ENCODE assay signal across 1 cellular context in genomic region chr7:87345166-87345927, GRCh38.
TF ChIP-seq lines count a peak whose summit lies in the region.

A gene with protein sequence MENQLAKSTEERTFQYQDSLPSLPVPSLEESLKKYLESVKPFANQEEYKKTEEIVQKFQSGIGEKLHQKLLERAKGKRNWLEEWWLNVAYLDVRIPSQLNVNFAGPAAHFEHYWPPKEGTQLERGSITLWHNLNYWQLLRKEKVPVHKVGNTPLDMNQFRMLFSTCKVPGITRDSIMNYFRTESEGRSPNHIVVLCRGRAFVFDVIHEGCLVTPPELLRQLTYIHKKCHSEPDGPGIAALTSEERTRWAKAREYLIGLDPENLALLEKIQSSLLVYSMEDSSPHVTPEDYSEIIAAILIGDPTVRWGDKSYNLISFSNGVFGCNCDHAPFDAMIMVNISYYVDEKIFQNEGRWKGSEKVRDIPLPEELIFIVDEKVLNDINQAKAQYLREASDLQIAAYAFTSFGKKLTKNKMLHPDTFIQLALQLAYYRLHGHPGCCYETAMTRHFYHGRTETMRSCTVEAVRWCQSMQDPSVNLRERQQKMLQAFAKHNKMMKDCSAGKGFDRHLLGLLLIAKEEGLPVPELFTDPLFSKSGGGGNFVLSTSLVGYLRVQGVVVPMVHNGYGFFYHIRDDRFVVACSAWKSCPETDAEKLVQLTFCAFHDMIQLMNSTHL (plus strand): TSS chr7:87345664. CDS start chr7:87349069, 3,405 bp downstream.

TF ChIP-seq in H1, 55 proteins besides CTCF, POLR2A, EP300 and RAD21:
- peak; percentile 28; the same call in 1 of the 2 replicates for TF ChIP-seq SP2 (IDR thresholded peaks at IDR 0.05; ENCODE audit: low read length)
- TF ChIP-seq GABPA (IDR thresholded peaks at IDR 0.05; ENCODE audit: borderline replicate concordance, insufficient read depth, low read length), result no peak
- no peak for TF ChIP-seq EZH2 (IDR thresholded peaks at IDR 0.05; ENCODE audit: low read depth, low read length, severe bottlenecking)
- TF ChIP-seq KDM5A (IDR thresholded peaks at IDR 0.05; ENCODE audit: low read length), result no peak
- TF ChIP-seq BRCA1 (IDR thresholded peaks at IDR 0.05; ENCODE audit: low read depth, low read length), result no peak
- no peak for TF ChIP-seq JUN (IDR thresholded peaks at IDR 0.05; ENCODE audit: low read depth, low read length)
- TF ChIP-seq EGR1 (IDR thresholded peaks at IDR 0.05; ENCODE audit: borderline replicate concordance, low read depth, low read length), result no peak; the same call in 1 of the 2 replicates
- TF ChIP-seq TBP (IDR thresholded peaks at IDR 0.05; ENCODE audit: low read depth, low read length), result peak; percentile 75; the same call in 1 of the 2 replicates
- no peak for TF ChIP-seq GTF2F1 (IDR thresholded peaks at IDR 0.05; ENCODE audit: borderline replicate concordance, low read depth, low read length)
- peak; percentile 95 for TF ChIP-seq ASH2L (IDR thresholded peaks at IDR 0.05; ENCODE audit: low read length)
- no peak for TF ChIP-seq SIRT6 (IDR thresholded peaks at IDR 0.05; ENCODE audit: low read length)
- no peak for TF ChIP-seq RNF2 (IDR thresholded peaks at IDR 0.05; ENCODE audit: borderline replicate concordance, low read depth, low read length, missing control alignments, poor library complexity, severe bottlenecking)
- TF ChIP-seq, protein P1, sequence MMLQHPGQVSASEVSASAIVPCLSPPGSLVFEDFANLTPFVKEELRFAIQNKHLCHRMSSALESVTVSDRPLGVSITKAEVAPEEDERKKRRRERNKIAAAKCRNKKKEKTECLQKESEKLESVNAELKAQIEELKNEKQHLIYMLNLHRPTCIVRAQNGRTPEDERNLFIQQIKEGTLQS (IDR thresholded peaks at IDR 0.05; ENCODE audit: insufficient read depth, low read depth, low read length), result no peak
- TF ChIP-seq CBX8 (IDR thresholded peaks at IDR 0.05; ENCODE audit: borderline replicate concordance, low read depth, low read length), result no peak
- TF ChIP-seq BACH1 (IDR thresholded peaks at IDR 0.05; ENCODE audit: low read length), result peak; percentile 76
- TF ChIP-seq JUND (IDR thresholded peaks at IDR 0.05; ENCODE audit: low read length), result no peak
- TF ChIP-seq CHD1 (IDR thresholded peaks at IDR 0.05; ENCODE audit: low read depth, low read length), result no peak
- no peak for TF ChIP-seq SIX5 (IDR thresholded peaks at IDR 0.05; ENCODE audit: low read depth, low read length)
- TF ChIP-seq CHD2 (IDR thresholded peaks at IDR 0.05; ENCODE audit: low read length), result peak; percentile 54; the same call in 1 of the 2 replicates
- TF ChIP-seq POU5F1 (IDR thresholded peaks at IDR 0.05; ENCODE audit: low read depth, low read length), result no peak
- TF ChIP-seq CEBPB (IDR thresholded peaks at IDR 0.05; ENCODE audit: low read depth, low read length), result no peak
- no peak; the same call in 1 of the 2 replicates for TF ChIP-seq SP4 (IDR thresholded peaks at IDR 0.05; ENCODE audit: low read length)
- no peak for TF ChIP-seq MAFK (IDR thresholded peaks at IDR 0.05; ENCODE audit: low read depth, low read length)
- no peak for TF ChIP-seq SUZ12 (IDR thresholded peaks at IDR 0.05; ENCODE audit: low read length)
- TF ChIP-seq PHF8 (conservative IDR thresholded peaks at IDR 0.05; ENCODE audit: low read depth, low read length), result no peak
- peak; percentile 37 to 59; a peak in 2 of 4 replicates for TF ChIP-seq HDAC2 (IDR thresholded peaks at IDR 0.05; ENCODE audit: borderline replicate concordance in 1 of 2, low read depth in 2 of 2, low read length in 2 of 2)
- peak; percentile 24 for TF ChIP-seq TAF7 (optimal IDR thresholded peaks at IDR 0.05; ENCODE audit: borderline replicate concordance, low read depth, low read length)
- TF ChIP-seq NRF1 (IDR thresholded peaks at IDR 0.05; ENCODE audit: low read depth, low read length), result no peak
- TF ChIP-seq CREB1 (IDR thresholded peaks at IDR 0.05), result no peak; the same call in 1 of the 2 replicates
- peak; percentile 79 for TF ChIP-seq E2F6 (IDR thresholded peaks at IDR 0.05)
- no peak for TF ChIP-seq FOSL1 (IDR thresholded peaks at IDR 0.05; ENCODE audit: insufficient read depth, low read depth, low read length)
- TF ChIP-seq KDM4A (IDR thresholded peaks at IDR 0.05; ENCODE audit: low read depth, low read length, severe bottlenecking), result peak; percentile 85
- TF ChIP-seq SP1 (IDR thresholded peaks at IDR 0.05; ENCODE audit: low read depth, low read length), result peak; percentile 73; the same call in 1 of the 2 replicates
- TF ChIP-seq BCL11A (IDR thresholded peaks at IDR 0.05; ENCODE audit: low read depth in 2 of 2, low read length in 2 of 2), result no peak
- TF ChIP-seq KDM1A (IDR thresholded peaks at IDR 0.05; ENCODE audit: borderline replicate concordance, low read length), result no peak
- no peak for TF ChIP-seq SIN3A (conservative IDR thresholded peaks at IDR 0.05 in 1 of 2, IDR thresholded peaks at IDR 0.05 in 1 of 2; ENCODE audit: low read depth in 1 of 2, low read length in 2 of 2)
- TF ChIP-seq, protein P2, sequence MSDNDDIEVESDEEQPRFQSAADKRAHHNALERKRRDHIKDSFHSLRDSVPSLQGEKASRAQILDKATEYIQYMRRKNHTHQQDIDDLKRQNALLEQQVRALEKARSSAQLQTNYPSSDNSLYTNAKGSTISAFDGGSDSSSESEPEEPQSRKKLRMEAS (IDR thresholded peaks at IDR 0.05), result peak; percentile 80
- no peak for TF ChIP-seq SRF (IDR thresholded peaks at IDR 0.05; ENCODE audit: low read depth, low read length)
- TF ChIP-seq NANOG (IDR thresholded peaks at IDR 0.05; ENCODE audit: insufficient read depth, low read depth, low read length, poor library complexity, severe bottlenecking), result no peak
- TF ChIP-seq CTBP2 (IDR thresholded peaks at IDR 0.05; ENCODE audit: borderline replicate concordance, insufficient read depth, insufficient read length, low read length), result no peak
- no peak for TF ChIP-seq HDAC6 (IDR thresholded peaks at IDR 0.05; ENCODE audit: low read depth, low read length)
- peak; percentile 69; the same call in 1 of the 2 replicates for TF ChIP-seq TAF1 (IDR thresholded peaks at IDR 0.05; ENCODE audit: low read depth, low read length)
- 0 out of 2 replicates have a peak, but pooled peaks have one; percentile 77 for TF ChIP-seq RBBP5 (IDR thresholded peaks at IDR 0.05; ENCODE audit: borderline replicate concordance, low read depth, low read length)
- no peak for TF ChIP-seq CBX5 (IDR thresholded peaks at IDR 0.05; ENCODE audit: low read depth, low read length)
- TF ChIP-seq ATF2 (IDR thresholded peaks at IDR 0.05; ENCODE audit: low read length), result no peak
- TF ChIP-seq TCF12 (IDR thresholded peaks at IDR 0.05; ENCODE audit: low read depth, low read length), result no peak
- TF ChIP-seq ZNF274 (IDR thresholded peaks at IDR 0.05; ENCODE audit: borderline replicate concordance, extremely low read depth, low read length), result no peak
- 0 out of 2 replicates have a peak, but pooled peaks have one; percentile 18 for TF ChIP-seq TEAD4 (IDR thresholded peaks at IDR 0.05; ENCODE audit: low read depth, low read length)
- TF ChIP-seq YY1 (IDR thresholded peaks at IDR 0.05; ENCODE audit: low read depth, low read length), result no peak
- no peak for TF ChIP-seq RXRA (IDR thresholded peaks at IDR 0.05; ENCODE audit: insufficient read depth, low read depth, low read length)
- TF ChIP-seq POLR2AphosphoS5 (IDR thresholded peaks at IDR 0.05; ENCODE audit: low read depth, low read length), result peak; percentile 73
- no peak for TF ChIP-seq USF2 (IDR thresholded peaks at IDR 0.05; ENCODE audit: low read length)
- TF ChIP-seq RFX5 (IDR thresholded peaks at IDR 0.05; ENCODE audit: borderline replicate concordance, low read depth, low read length), result no peak
- TF ChIP-seq SAP30 (IDR thresholded peaks at IDR 0.05; ENCODE audit: insufficient read depth, insufficient replicate concordance, low read length), result no peak
- TF ChIP-seq, protein P3, sequence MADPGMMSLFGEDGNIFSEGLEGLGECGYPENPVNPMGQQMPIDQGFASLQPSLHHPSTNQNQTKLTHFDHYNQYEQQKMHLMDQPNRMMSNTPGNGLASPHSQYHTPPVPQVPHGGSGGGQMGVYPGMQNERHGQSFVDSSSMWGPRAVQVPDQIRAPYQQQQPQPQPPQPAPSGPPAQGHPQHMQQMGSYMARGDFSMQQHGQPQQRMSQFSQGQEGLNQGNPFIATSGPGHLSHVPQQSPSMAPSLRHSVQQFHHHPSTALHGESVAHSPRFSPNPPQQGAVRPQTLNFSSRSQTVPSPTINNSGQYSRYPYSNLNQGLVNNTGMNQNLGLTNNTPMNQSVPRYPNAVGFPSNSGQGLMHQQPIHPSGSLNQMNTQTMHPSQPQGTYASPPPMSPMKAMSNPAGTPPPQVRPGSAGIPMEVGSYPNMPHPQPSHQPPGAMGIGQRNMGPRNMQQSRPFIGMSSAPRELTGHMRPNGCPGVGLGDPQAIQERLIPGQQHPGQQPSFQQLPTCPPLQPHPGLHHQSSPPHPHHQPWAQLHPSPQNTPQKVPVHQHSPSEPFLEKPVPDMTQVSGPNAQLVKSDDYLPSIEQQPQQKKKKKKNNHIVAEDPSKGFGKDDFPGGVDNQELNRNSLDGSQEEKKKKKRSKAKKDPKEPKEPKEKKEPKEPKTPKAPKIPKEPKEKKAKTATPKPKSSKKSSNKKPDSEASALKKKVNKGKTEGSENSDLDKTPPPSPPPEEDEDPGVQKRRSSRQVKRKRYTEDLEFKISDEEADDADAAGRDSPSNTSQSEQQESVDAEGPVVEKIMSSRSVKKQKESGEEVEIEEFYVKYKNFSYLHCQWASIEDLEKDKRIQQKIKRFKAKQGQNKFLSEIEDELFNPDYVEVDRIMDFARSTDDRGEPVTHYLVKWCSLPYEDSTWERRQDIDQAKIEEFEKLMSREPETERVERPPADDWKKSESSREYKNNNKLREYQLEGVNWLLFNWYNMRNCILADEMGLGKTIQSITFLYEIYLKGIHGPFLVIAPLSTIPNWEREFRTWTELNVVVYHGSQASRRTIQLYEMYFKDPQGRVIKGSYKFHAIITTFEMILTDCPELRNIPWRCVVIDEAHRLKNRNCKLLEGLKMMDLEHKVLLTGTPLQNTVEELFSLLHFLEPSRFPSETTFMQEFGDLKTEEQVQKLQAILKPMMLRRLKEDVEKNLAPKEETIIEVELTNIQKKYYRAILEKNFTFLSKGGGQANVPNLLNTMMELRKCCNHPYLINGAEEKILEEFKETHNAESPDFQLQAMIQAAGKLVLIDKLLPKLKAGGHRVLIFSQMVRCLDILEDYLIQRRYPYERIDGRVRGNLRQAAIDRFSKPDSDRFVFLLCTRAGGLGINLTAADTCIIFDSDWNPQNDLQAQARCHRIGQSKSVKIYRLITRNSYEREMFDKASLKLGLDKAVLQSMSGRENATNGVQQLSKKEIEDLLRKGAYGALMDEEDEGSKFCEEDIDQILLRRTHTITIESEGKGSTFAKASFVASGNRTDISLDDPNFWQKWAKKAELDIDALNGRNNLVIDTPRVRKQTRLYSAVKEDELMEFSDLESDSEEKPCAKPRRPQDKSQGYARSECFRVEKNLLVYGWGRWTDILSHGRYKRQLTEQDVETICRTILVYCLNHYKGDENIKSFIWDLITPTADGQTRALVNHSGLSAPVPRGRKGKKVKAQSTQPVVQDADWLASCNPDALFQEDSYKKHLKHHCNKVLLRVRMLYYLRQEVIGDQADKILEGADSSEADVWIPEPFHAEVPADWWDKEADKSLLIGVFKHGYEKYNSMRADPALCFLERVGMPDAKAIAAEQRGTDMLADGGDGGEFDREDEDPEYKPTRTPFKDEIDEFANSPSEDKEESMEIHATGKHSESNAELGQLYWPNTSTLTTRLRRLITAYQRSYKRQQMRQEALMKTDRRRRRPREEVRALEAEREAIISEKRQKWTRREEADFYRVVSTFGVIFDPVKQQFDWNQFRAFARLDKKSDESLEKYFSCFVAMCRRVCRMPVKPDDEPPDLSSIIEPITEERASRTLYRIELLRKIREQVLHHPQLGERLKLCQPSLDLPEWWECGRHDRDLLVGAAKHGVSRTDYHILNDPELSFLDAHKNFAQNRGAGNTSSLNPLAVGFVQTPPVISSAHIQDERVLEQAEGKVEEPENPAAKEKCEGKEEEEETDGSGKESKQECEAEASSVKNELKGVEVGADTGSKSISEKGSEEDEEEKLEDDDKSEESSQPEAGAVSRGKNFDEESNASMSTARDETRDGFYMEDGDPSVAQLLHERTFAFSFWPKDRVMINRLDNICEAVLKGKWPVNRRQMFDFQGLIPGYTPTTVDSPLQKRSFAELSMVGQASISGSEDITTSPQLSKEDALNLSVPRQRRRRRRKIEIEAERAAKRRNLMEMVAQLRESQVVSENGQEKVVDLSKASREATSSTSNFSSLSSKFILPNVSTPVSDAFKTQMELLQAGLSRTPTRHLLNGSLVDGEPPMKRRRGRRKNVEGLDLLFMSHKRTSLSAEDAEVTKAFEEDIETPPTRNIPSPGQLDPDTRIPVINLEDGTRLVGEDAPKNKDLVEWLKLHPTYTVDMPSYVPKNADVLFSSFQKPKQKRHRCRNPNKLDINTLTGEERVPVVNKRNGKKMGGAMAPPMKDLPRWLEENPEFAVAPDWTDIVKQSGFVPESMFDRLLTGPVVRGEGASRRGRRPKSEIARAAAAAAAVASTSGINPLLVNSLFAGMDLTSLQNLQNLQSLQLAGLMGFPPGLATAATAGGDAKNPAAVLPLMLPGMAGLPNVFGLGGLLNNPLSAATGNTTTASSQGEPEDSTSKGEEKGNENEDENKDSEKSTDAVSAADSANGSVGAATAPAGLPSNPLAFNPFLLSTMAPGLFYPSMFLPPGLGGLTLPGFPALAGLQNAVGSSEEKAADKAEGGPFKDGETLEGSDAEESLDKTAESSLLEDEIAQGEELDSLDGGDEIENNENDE (IDR thresholded peaks at IDR 0.05; ENCODE audit: insufficient replicate concordance, low read length), result no peak
TF ChIP-seq in H1: peak in this region for 15.
